ENCODE assay signal across 9 cellular contexts in the genomic region with DNA sequence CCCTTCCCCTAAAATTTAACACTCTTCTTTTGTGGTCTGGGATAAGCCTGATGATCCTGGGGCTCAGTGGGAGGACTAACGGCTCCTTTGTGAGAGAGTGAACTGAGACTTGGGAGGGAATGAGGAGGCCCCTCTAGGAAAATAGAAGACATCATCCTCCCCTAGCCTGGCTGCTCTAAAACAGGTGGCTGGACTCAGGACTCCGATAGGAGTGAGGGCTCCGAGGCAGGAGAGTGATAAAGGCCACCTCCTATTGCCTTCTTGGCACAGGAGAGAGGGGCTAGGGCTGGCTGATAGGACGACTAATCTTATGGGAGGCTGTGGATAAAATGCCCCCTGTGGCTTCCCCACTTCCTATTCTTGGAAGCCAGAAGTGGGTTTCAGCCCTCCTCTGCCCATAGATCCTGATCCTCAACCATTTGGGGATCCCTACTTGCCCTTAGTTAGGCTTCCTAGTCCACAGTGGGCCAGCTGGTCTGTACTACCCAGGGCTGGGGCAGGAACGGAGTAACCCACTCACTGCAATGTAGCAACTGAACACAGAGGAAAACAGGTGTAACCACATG. TPM values are rescaled to one million over a fixed set of nuclear protein-coding genes. Genes with fewer than 3 reads are reported as not detected.
A peak's percentile ranks its signal among the peaks of the same experiment; 100 is the strongest.
DNase-seq lines count a peak whose midpoint lies in the region; ATAC-seq and TF ChIP-seq lines count a peak whose summit lies in the region.
"Had no signal": no experiment of that assay in that cellular context is flagged by ENCODE, and none has a peak within 500 bp of the region (broad histone marks: within the 10 kb centered on the region; RNA-seq: fewer than 3 reads in every experiment).

No MANE protein-coding gene starts in this region.

- H3K4me3 ChIP-seq in CD8-positive, alpha-beta memory T cell (ENCODE audit: low read length), result peak overlapping the region; percentile 99

- POLR2A ChIA-PET in CD8-positive, alpha-beta memory T cell (lab: Charles Lee), result interaction anchor here (2.4 kb wide), 1 partner anchor 31 kb away, joined by 13 read pairs; no protein-coding TSS in a partner anchor

- H3K36me3 ChIP-seq in CD8-positive, alpha-beta memory T cell (ENCODE audit: insufficient read depth, low read length), result peaks cover 17% of the 10 kb centered on the region

- peak overlapping the region; percentile 85 to 99 (median 88) for H3K4me3 Mint-ChIP-seq in CD8-positive, alpha-beta memory T cell
- peak overlapping the region in 4 of 5 experiments; percentile 32 to 89 (median 62) for H3K4me3 Mint-ChIP-seq in brain
- peak overlapping the region; percentile 73 for H3K4me3 Mint-ChIP-seq in nephron progenitor cell

- no peak for ATAC-seq in foreskin keratinocyte
- ATAC-seq in HG03139 (IDR thresholded peaks at IDR 0.05; ENCODE audit: unreplicated experiment), result no peak

- peak overlapping the region; percentile 87 to 100 (median 97) for H3K27ac Mint-ChIP-seq in CD8-positive, alpha-beta memory T cell
- peak overlapping the region in 3 of 5 experiments; percentile 53 to 64 (median 60) for H3K27ac Mint-ChIP-seq in brain
- H3K27ac Mint-ChIP-seq in nephron progenitor cell, result no peak overlapping the region

- TF ChIP-seq CTCF in brain (conservative IDR thresholded peaks at IDR 0.05) (no peak), nephron progenitor cell (IDR thresholded peaks at IDR 0.05) (no peak), foreskin keratinocyte (conservative IDR thresholded peaks at IDR 0.05) (no peak)

- H3K9me3 ChIP-seq in CD8-positive, alpha-beta memory T cell (ENCODE audit: low read length), result no peaks in the 10 kb centered on the region

- CTCF ChIA-PET in CD8-positive, alpha-beta memory T cell (lab: Charles Lee), result interaction anchor here (1.7 to 10.6 kb wide), 5 partner anchors 15 to 46 kb away, joined by 4 to 202 read pairs (median 29); no protein-coding TSS in a partner anchor

- no peak for DNase-seq in CD8-positive, alpha-beta memory T cell
- peak; percentile 11 for DNase-seq in MV-4-11 (lab: John Stamatoyannopoulos, UW)
- no peak for DNase-seq in nephron progenitor cell
- no peak for DNase-seq in foreskin keratinocyte
- DNase-seq in inferior parietal cortex (ENCODE audit: extremely low spot score), result no peak
- DNase-seq in nucleus accumbens (lab: John Stamatoyannopoulos, UW), result no peak

- no peaks in the 10 kb centered on the region for H3K27me3 ChIP-seq in CD8-positive, alpha-beta memory T cell (ENCODE audit: insufficient read depth, low read length, poor library complexity, severe bottlenecking)
- no peaks in the 10 kb centered on the region for H3K27me3 ChIP-seq in foreskin keratinocyte

- H3K27me3 Mint-ChIP-seq in CD8-positive, alpha-beta memory T cell, result no peaks in the 10 kb centered on the region
- H3K27me3 Mint-ChIP-seq in brain (peaks cover 22% of the 10 kb centered on the region), nephron progenitor cell (ENCODE audit: low read depth, poor library complexity) (peaks cover 42% of the 10 kb centered on the region)

- H3K36me3 Mint-ChIP-seq in CD8-positive, alpha-beta memory T cell, result peaks cover 0 to 40% (median 4%) of the 10 kb centered on the region in 3 donors
- no peaks in the 10 kb centered on the region for H3K36me3 Mint-ChIP-seq in brain
- H3K36me3 Mint-ChIP-seq in nephron progenitor cell (ENCODE audit: low read depth), result no peaks in the 10 kb centered on the region

- no peaks in the 10 kb centered on the region for H3K9me3 Mint-ChIP-seq in CD8-positive, alpha-beta memory T cell
- H3K9me3 Mint-ChIP-seq in brain (peaks cover 0 to 2% (median 0%) of the 10 kb centered on the region in 5 experiments), nephron progenitor cell (no peaks in the 10 kb centered on the region)

- peaks cover 35% of the 10 kb centered on the region for H3K4me1 ChIP-seq in CD8-positive, alpha-beta memory T cell (ENCODE audit: insufficient read depth, low read length)
- H3K4me1 ChIP-seq in foreskin keratinocyte, result peaks cover 10% of the 10 kb centered on the region

- peaks cover 38 to 64% (median 46%) of the 10 kb centered on the region in 3 donors for H3K4me1 Mint-ChIP-seq in CD8-positive, alpha-beta memory T cell
- peaks cover 31% of the 10 kb centered on the region for H3K4me1 Mint-ChIP-seq in brain
- H3K4me1 Mint-ChIP-seq in nephron progenitor cell, result peaks cover 52% of the 10 kb centered on the region

- H3K27ac ChIP-seq in CD8-positive, alpha-beta memory T cell (ENCODE audit: low read depth, low read length), result peak overlapping the region; percentile 86
- H3K27ac ChIP-seq in foreskin keratinocyte, result no peak overlapping the region

RNA-seq across cellular contexts. Expression of gene AQP3, which starts 1.4 kb away (rescaled TPM):
- 1 to 10 TPM; 8.7 to 9.3 TPM for total RNA-seq in CD8-positive, alpha-beta memory T cell
- 183 TPM for polyA plus RNA-seq in CD8-positive, alpha-beta memory T cell
- polyA plus RNA-seq in brain (ENCODE audit: insufficient read depth, low read depth, low replicate concordance) (0.90 TPM), foreskin keratinocyte (138 and 192 TPM in 2 replicates)
- 129 and 173 TPM in 2 replicates for total RNA-seq in foreskin keratinocyte

RNA-seq across cellular contexts. Expression of gene NOL6, which starts 27.7 kb away (rescaled TPM):
- 10 to 100 TPM; 90.8 to 93.0 TPM for total RNA-seq in CD8-positive, alpha-beta memory T cell
- 19.8 TPM for polyA plus RNA-seq in CD8-positive, alpha-beta memory T cell
- polyA plus RNA-seq in brain (ENCODE audit: insufficient read depth, low read depth, low replicate concordance), result 21.8 TPM
- 105 and 109 TPM in 2 replicates for total RNA-seq in foreskin keratinocyte
- polyA plus RNA-seq in foreskin keratinocyte, result 79.1 and 80.5 TPM in 2 replicates

RNA-seq across cellular contexts. Expression of gene AQP7, which starts 43.7 kb away (rescaled TPM):
- total RNA-seq in CD8-positive, alpha-beta memory T cell, result not detected
- polyA plus RNA-seq in CD8-positive, alpha-beta memory T cell, result not detected
- polyA plus RNA-seq in brain (ENCODE audit: insufficient read depth, low read depth, low replicate concordance), result 0.66 TPM
- total RNA-seq in foreskin keratinocyte, result not detected in 2 replicates
- not detected in 2 replicates for polyA plus RNA-seq in foreskin keratinocyte
- total RNA-seq: fibroblast of villous mesenchyme had no signal

Comparison
In these comparisons a context has a peak if more than half of its experiments do, and no peak if none do; other contexts are left out.
1. RNA of gene AQP3, which starts 1.4 kb away (polyA plus RNA-seq): 183 TPM in CD8-positive, alpha-beta memory T cell (single experiment) and 138 to 192 TPM in foreskin keratinocyte; 0.90 TPM in brain (single experiment); every median in the first group is over 10 times any median in the second.
2. Peak in every context shown above with its lines, with median percentiles within 50 percentile points of each other: H3K4me3 Mint-ChIP-seq.